12 cellular contexts compared by ENCODE assay signal in genomic region chr14:20331048-20331613, GRCh38. TPM values are rescaled to one million over a fixed set of nuclear protein-coding genes. Genes with fewer than 3 reads are reported as not detected.
DNase-seq lines count a peak whose midpoint lies in the region; ATAC-seq lines count a peak whose summit lies in the region.
"Had no signal": no experiment of that assay in that cellular context is flagged by ENCODE, and none has a peak within 500 bp of the region (broad histone marks: within the 10 kb centered on the region; RNA-seq: fewer than 3 reads in every experiment).

No MANE protein-coding gene starts in this region.

- H3K27me3 Mint-ChIP-seq in stimulated activated naive CD8-positive, alpha-beta T cell treated with anti-CD3 and anti-CD28 coated beads, Interleukin-15, Interleukin-2, amounts not matched to agents 100 ng/mL and 50 ng/mL, for 24 hours = no peaks in the 10 kb centered on the region
- no peaks in the 10 kb centered on the region for H3K27me3 Mint-ChIP-seq in T-cell
- H3K27me3 Mint-ChIP-seq: activated naive CD4-positive, alpha-beta T cell treated with anti-CD3 and anti-CD28 coated beads, Interleukin-2, amount 10 ng/mL, durations not matched to agents 7 days and 5 days had no signal

- peak overlapping the region; percentile 100 for H3K4me3 Mint-ChIP-seq in stimulated activated naive CD8-positive, alpha-beta T cell treated with anti-CD3 and anti-CD28 coated beads, Interleukin-15, Interleukin-2, amounts not matched to agents 100 ng/mL and 50 ng/mL, for 24 hours
- H3K4me3 Mint-ChIP-seq in T-cell = no peak overlapping the region

- CTCF ChIA-PET in T-cell (lab: Charles Lee) = interaction anchor here (0.7 to 9.7 kb wide), 6 partner anchors 10 to 356 kb away, joined by 3 to 159 read pairs (median 4); partner anchors contain the start of gene PARP2 (in 1 of the 2)

- DNase-seq in stimulated activated naive CD8-positive, alpha-beta T cell treated with anti-CD3 and anti-CD28 coated beads, Interleukin-15, Interleukin-2, amounts not matched to agents 100 U/mL and 50 U/mL, for 24 hours = no peak
- no peak for DNase-seq in T-cell
- no peak for DNase-seq in G401 (ENCODE audit: low spot score)
- DNase-seq in COR-L47 (lab: John Stamatoyannopoulos, UW) = no peak
- DNase-seq: activated naive CD4-positive, alpha-beta T cell treated with anti-CD3 and anti-CD28 coated beads, Interleukin-2, amount 10 ng/mL, durations not matched to agents 7 days and 5 days; GOT3; NCI-H2081 treated with DMSO at 0.1 percent for 48 hours had no signal

- in situ Hi-C loops in G401 (cut with HindIII; ENCODE audit: low sequenced_read_pairs) = no loop called here

- no peak for ATAC-seq in stimulated activated naive CD8-positive, alpha-beta T cell treated with anti-CD3 and anti-CD28 coated beads, Interleukin-15, Interleukin-2, amounts not matched to agents 100 U/mL and 50 U/mL, for 24 hours
- no peak for ATAC-seq in T-cell (replicated peaks in 1 of 4)
- no peak for ATAC-seq in HG02870 (IDR thresholded peaks at IDR 0.05; ENCODE audit: unreplicated experiment)
- no peak for ATAC-seq in HG03196 (IDR thresholded peaks at IDR 0.05; ENCODE audit: unreplicated experiment)

- peak overlapping the region; percentile 14 for H3K4me3 ChIP-seq in iPS-11a (ENCODE audit: low read depth, low read length)

- peaks cover 66% of the 10 kb centered on the region for H3K36me3 Mint-ChIP-seq in stimulated activated naive CD8-positive, alpha-beta T cell treated with anti-CD3 and anti-CD28 coated beads, Interleukin-15, Interleukin-2, amounts not matched to agents 100 ng/mL and 50 ng/mL, for 24 hours (ENCODE audit: low read depth)
- H3K36me3 Mint-ChIP-seq in T-cell = no peaks in the 10 kb centered on the region

- POLR2A ChIA-PET in T-cell (lab: Charles Lee) = no interaction called here

- H3K4me1 Mint-ChIP-seq in stimulated activated naive CD8-positive, alpha-beta T cell treated with anti-CD3 and anti-CD28 coated beads, Interleukin-15, Interleukin-2, amounts not matched to agents 100 ng/mL and 50 ng/mL, for 24 hours (ENCODE audit: low read depth) = peaks cover 67% of the 10 kb centered on the region
- H3K4me1 Mint-ChIP-seq in T-cell = peaks cover 32 to 45% (median 40%) of the 10 kb centered on the region in 3 donors

- H3K27ac Mint-ChIP-seq in stimulated activated naive CD8-positive, alpha-beta T cell treated with anti-CD3 and anti-CD28 coated beads, Interleukin-15, Interleukin-2, amounts not matched to agents 100 ng/mL and 50 ng/mL, for 24 hours = peak overlapping the region; percentile 54
- H3K27ac Mint-ChIP-seq in T-cell = peak overlapping the region; percentile 61 to 63
- H3K27ac Mint-ChIP-seq: T-helper 1 cell treated with Interleukin-12 subunit alpha and Interleukin-12 subunit beta and Interleukin-4 antibody, amounts not matched to agents 30 μg/mL and 1 μg/mL, for 36 hours had no signal

- H3K9me3 Mint-ChIP-seq in stimulated activated naive CD8-positive, alpha-beta T cell treated with anti-CD3 and anti-CD28 coated beads, Interleukin-15, Interleukin-2, amounts not matched to agents 100 ng/mL and 50 ng/mL, for 24 hours = no peaks in the 10 kb centered on the region
- no peaks in the 10 kb centered on the region for H3K9me3 Mint-ChIP-seq in T-cell
- H3K9me3 Mint-ChIP-seq: activated naive CD4-positive, alpha-beta T cell treated with anti-CD3 and anti-CD28 coated beads, Interleukin-2, amount 10 ng/mL, durations not matched to agents 7 days and 5 days; T-helper 1 cell treated with Interleukin-12 subunit alpha and Interleukin-12 subunit beta and Interleukin-4 antibody, amounts not matched to agents 30 μg/mL and 1 μg/mL, for 36 hours had no signal

RNA-seq across cellular contexts. Expression of gene CCNB1IP1, which starts 1.9 kb away (rescaled TPM):
- total RNA-seq in T-cell = 10 to 100 TPM; 20.6 to 25.5 (median 23.0) TPM
- 122 and 178 TPM in 2 replicates for total RNA-seq in G401 (2014; rRNA removed; shearing (Covaris generic))

RNA-seq across cellular contexts. Expression of gene PARP2, which starts 12.3 kb away (rescaled TPM):
- 10 to 100 TPM; 14.6 to 21.8 (median 15.8) TPM for total RNA-seq in T-cell
- 12.9 and 17.7 TPM in 2 replicates for total RNA-seq in G401 (2014; rRNA removed; shearing (Covaris generic))

RNA-seq across cellular contexts. Expression of gene TTC5, which starts 25.4 kb away (rescaled TPM):
- 10 to 100 TPM; 17.4 to 24.7 (median 20.1) TPM for total RNA-seq in T-cell
- 17.0 and 27.0 TPM in 2 replicates for total RNA-seq in G401 (2014; rRNA removed; shearing (Covaris generic))
